Comparison of ENCODE assay signal across 22 cellular contexts in genomic region chr12:95630496-95630895, GRCh38.
"Had no signal": no experiment of that assay in that cellular context is flagged by ENCODE, and none has a peak within 500 bp of the region (broad histone marks: within the 10 kb centered on the region; RNA-seq: fewer than 3 reads in every experiment).

No MANE protein-coding gene starts in this region.

- ATAC-seq: gastroesophageal sphincter; left cardiac atrium; left ventricle myocardium superior; naive thymus-derived CD4-positive, alpha-beta T cell; right lobe of liver; stimulated activated effector memory CD8-positive, alpha-beta T cell treated with anti-CD3 and anti-CD28 coated beads, Interleukin-12 subunit alpha, Interleukin-12 subunit beta, amount 100 ng/mL, for 72 hours; stimulated activated naive CD8-positive, alpha-beta T cell treated with anti-CD3 and anti-CD28 coated beads, Interleukin-15, Interleukin-2, amounts not matched to agents 100 U/mL and 50 U/mL, for 24 hours; upper lobe of right lung had no signal

- H3K4me1 ChIP-seq: parathyroid adenoma had no signal

- H3K4me3 ChIP-seq: coronary artery, esophagus squamous epithelium, gastroesophageal sphincter, lung, prostate gland, right lobe of liver, tibial artery, upper lobe of right lung, vagina had no signal

- H3K27me3 ChIP-seq: esophagus squamous epithelium, gastroesophageal sphincter, right lobe of liver, tibial artery, upper lobe of right lung, vagina had no signal

- H3K27ac ChIP-seq: coronary artery, gastroesophageal sphincter, parathyroid adenoma, prostate gland, right lobe of liver, tibial artery, upper lobe of right lung, vagina had no signal

- H2AFZ ChIP-seq: parathyroid adenoma had no signal

- H3K9ac ChIP-seq: parathyroid adenoma had no signal

- H3K9me3 ChIP-seq: esophagus squamous epithelium, gastroesophageal sphincter, prostate gland, right lobe of liver, tibial artery, upper lobe of right lung, vagina had no signal

- DNase-seq: effector memory CD4-positive, alpha-beta T cell; esophagus squamous epithelium; foreskin fibroblast; glutamatergic neuron; kidney; left cardiac atrium; left ventricle myocardium superior; naive thymus-derived CD4-positive, alpha-beta T cell; nephron progenitor cell; right lobe of liver; stimulated activated CD4-positive, alpha-beta T cell treated with anti-CD3 and anti-CD28 coated beads, Interleukin-4, amount 100 ng/mL, for 1 hour; stimulated activated CD8-positive, alpha-beta memory T cell treated with anti-CD3 and anti-CD28 coated beads, Interleukin-4, amount 100 ng/mL, for 48 hours; stimulated activated naive CD8-positive, alpha-beta T cell treated with anti-CD3 and anti-CD28 coated beads, Interleukin-15, Interleukin-2, amounts not matched to agents 100 U/mL and 50 U/mL, for 24 hours; tibial artery; upper lobe of right lung had no signal

- H3K36me3 ChIP-seq: esophagus squamous epithelium, gastroesophageal sphincter, prostate gland, right lobe of liver, tibial artery, upper lobe of right lung, vagina had no signal
